26 cellular contexts compared by ENCODE assay signal in the genomic region with DNA sequence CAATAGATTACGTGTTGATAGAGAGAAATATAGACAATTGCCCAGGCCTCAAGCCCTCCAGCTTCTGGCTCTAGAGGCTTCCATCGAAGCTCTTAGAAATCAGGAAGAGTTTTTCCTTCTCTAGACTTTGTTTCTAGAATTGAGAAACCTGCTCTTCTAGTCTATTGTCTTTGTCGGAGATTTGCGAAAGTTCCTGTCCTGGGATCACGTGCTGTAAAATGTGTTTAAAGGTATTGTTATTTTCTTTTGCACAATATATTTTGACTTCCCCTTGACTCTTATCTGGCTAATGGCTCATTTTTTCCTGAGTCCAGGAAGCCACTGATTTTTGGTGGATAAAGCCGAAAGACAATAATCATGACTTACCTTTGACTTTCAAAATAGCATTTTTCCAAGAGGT. TPM values are rescaled to one million over a fixed set of nuclear protein-coding genes. Genes with fewer than 3 reads are reported as not detected.
"Had no signal": no experiment of that assay in that cellular context is flagged by ENCODE, and none has a peak within 500 bp of the region (broad histone marks: within the 10 kb centered on the region; RNA-seq: fewer than 3 reads in every experiment).

No MANE protein-coding gene starts in this region.

- H3K27me3 ChIP-seq: suprapubic skin, testis, thyroid gland, tibial nerve, upper lobe of left lung, upper lobe of right lung, uterus, vagina had no signal

- DNase-seq: stimulated activated CD4-positive, alpha-beta T cell treated with anti-CD3 and anti-CD28 coated beads, Interleukin-2, amount 100 ng/mL, for 48 hours; stimulated activated CD4-positive, alpha-beta T cell treated with anti-CD3 and anti-CD28 coated beads, Interleukin-4, amount 100 ng/mL, for 1 hour; stimulated activated CD4-positive, alpha-beta T cell treated with anti-CD3 and anti-CD28 coated beads, Interleukin-4, amount 100 ng/mL, for 24 hours; stimulated activated CD4-positive, alpha-beta T cell treated with anti-CD3 and anti-CD28 coated beads, Interleukin-4, amount 100 ng/mL, for 4 hours; stimulated activated CD8-positive, alpha-beta memory T cell treated with anti-CD3 and anti-CD28 coated beads, Interleukin-4, amount 100 ng/mL, for 48 hours; stimulated activated naive B cell treated with anti-CD40 and anti-IgM and Interleukin-4, amounts not matched to agents 10 μg/mL and 1 μg/mL and 100 μg/mL, for 72 hours; stimulated activated naive CD4-positive, alpha-beta T cell; stimulated activated naive CD4-positive, alpha-beta T cell treated with Interleukin-2 at 50 U/mL for 16 hours; stimulated activated naive CD8-positive, alpha-beta T cell treated with anti-CD3 and anti-CD28 coated beads, Interleukin-15, amount 100 ng/mL, for 72 hours; stimulated activated naive CD8-positive, alpha-beta T cell treated with anti-CD3 and anti-CD28 coated beads, Interleukin-15, Interleukin-2, amounts not matched to agents 100 U/mL and 50 U/mL, for 24 hours; stomach; substantia nigra; thyroid gland; tibial artery; transverse colon; upper lobe of left lung; upper lobe of right lung; uterus had no signal

- H3K4me3 ChIP-seq: stomach, suprapubic skin, testis, thoracic aorta, thyroid gland, tibial artery, tibial nerve, transverse colon, upper lobe of left lung, upper lobe of right lung, uterus, vagina had no signal

- ATAC-seq: stimulated activated effector memory CD8-positive, alpha-beta T cell treated with anti-CD3 and anti-CD28 coated beads, Interleukin-12 subunit alpha, Interleukin-12 subunit beta, amount 100 ng/mL, for 72 hours; stimulated activated memory B cell treated with anti-CD40 and anti-IgM and Interleukin-4, amounts not matched to agents 10 μg/mL and 1 μg/mL and 100 μg/mL, for 72 hours; stimulated activated naive B cell treated with anti-CD40 and anti-IgM and Interleukin-4, amounts not matched to agents 10 μg/mL and 1 μg/mL and 100 μg/mL, for 72 hours; stimulated activated naive CD8-positive, alpha-beta T cell treated with anti-CD3 and anti-CD28 coated beads, Interleukin-15, amount 100 ng/mL, for 72 hours; stimulated activated naive CD8-positive, alpha-beta T cell treated with anti-CD3 and anti-CD28 coated beads, Interleukin-15, Interleukin-2, amounts not matched to agents 100 U/mL and 50 U/mL, for 24 hours; upper lobe of right lung had no signal

- H3K4me1 ChIP-seq: stomach, suprapubic skin, testis, thyroid gland, tibial artery, tibial nerve, transverse colon, upper lobe of left lung, upper lobe of right lung, uterus, vagina had no signal

- H3K27ac ChIP-seq: stomach, suprapubic skin, testis, thoracic aorta, thyroid gland, tibial artery, tibial nerve, transverse colon, upper lobe of left lung, upper lobe of right lung, uterus, vagina had no signal

- H3K36me3 ChIP-seq: stomach, suprapubic skin, thoracic aorta, thyroid gland, tibial artery, tibial nerve, transverse colon, upper lobe of left lung, upper lobe of right lung, uterus, vagina had no signal

- FAIRE-seq: urothelium cell line had no signal

- H3K9me3 ChIP-seq: stomach, suprapubic skin, testis, thoracic aorta, thyroid gland, tibial artery, tibial nerve, transverse colon, upper lobe of left lung, upper lobe of right lung, uterus, vagina had no signal

RNA-seq across cellular contexts. Expression of a gene that starts 32.1 kb away (rescaled TPM):
- total RNA-seq: tibial nerve, transverse colon had no signal
